In the genomic region with DNA sequence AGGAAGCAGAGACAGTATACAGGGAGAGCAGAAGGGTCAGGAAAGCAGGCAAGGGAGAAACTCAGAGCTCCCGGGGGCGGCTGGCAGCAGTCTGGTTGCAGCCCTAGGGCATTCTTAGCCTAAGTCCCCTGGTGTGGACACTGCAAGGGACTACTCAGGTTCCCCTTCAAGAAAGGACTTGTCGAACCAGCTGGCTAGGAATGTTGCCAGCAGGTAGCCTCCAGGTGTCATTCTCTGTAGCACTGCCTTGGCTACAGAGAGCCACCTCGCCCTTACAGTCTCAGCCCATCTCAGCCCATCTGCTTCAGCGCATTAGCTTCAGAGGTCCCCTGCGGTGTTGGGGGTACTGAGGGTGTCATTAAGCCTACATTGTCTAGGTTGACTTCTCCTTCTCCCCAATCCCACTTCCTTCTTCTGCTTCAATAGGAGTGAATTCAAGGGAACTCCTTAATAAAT, we compare ENCODE assay signal across 11 cellular contexts. TPM values are rescaled to one million over a fixed set of nuclear protein-coding genes. Genes with fewer than 3 reads are reported as not detected.
A peak's percentile ranks its signal among the peaks of the same experiment; 100 is the strongest.
DNase-seq lines count a peak whose midpoint lies in the region; ATAC-seq, FAIRE-seq and TF ChIP-seq lines count a peak whose summit lies in the region.
"Had no signal": no experiment of that assay in that cellular context is flagged by ENCODE, and none has a peak within 500 bp of the region (broad histone marks: within the 10 kb centered on the region; RNA-seq: fewer than 3 reads in every experiment).

No MANE protein-coding gene starts in this region.

- no peak overlapping the region for H3K4me3 Mint-ChIP-seq in Caco-2 (ENCODE audit: unreplicated experiment)
- H3K4me3 Mint-ChIP-seq in activated CD4-positive, alpha-beta memory T cell treated with anti-CD3 and anti-CD28 coated beads for 36 hours = peak overlapping the region; percentile 30

- H3K4me1 ChIP-seq in Caco-2 = no peaks in the 10 kb centered on the region
- peaks cover 38% of the 10 kb centered on the region for H3K4me1 ChIP-seq in lower lobe of right lung

- TF ChIP-seq CTCF in Caco-2 (IDR thresholded peaks at IDR 0.05; ENCODE audit: insufficient read depth in 1 of 2, low read depth in 1 of 2, low read length in 1 of 2, severe bottlenecking in 1 of 2, unreplicated experiment in 1 of 2) = no peak
- no peak for TF ChIP-seq CTCF in lower lobe of right lung (IDR thresholded peaks at IDR 0.05)

- POLR2A ChIA-PET in Caco-2 (lab: Charles Lee) = no interaction called here
- POLR2A ChIA-PET in activated CD4-positive, alpha-beta memory T cell treated with anti-CD3 and anti-CD28 coated beads for 36 hours (lab: Charles Lee) = interaction anchor here (0.8 to 3.3 kb wide), 3 partner anchors 12 to 26 kb away, joined by 3 to 14 read pairs (median 4); partner anchors contain the start of gene TMSB10

- no peaks in the 10 kb centered on the region for H3K4me1 Mint-ChIP-seq in Caco-2 (ENCODE audit: low read depth, unreplicated experiment)
- H3K4me1 Mint-ChIP-seq in activated CD4-positive, alpha-beta memory T cell treated with anti-CD3 and anti-CD28 coated beads for 36 hours (ENCODE audit: low read depth) = peaks cover 58% of the 10 kb centered on the region

- CTCF ChIA-PET in Caco-2 (lab: Charles Lee) = no interaction called here
- CTCF ChIA-PET in activated CD4-positive, alpha-beta memory T cell treated with anti-CD3 and anti-CD28 coated beads for 36 hours (lab: Charles Lee) = interaction anchor here (1.1 to 3.9 kb wide), 5 partner anchors 12 to 31 kb away, joined by 3 to 37 read pairs (median 4); partner anchors contain the start of gene TRABD2A

- intact Hi-C loops in Caco-2 (cut with micrococcal nuclease; ENCODE audit: unreplicated experiment) = no loop called here
- intact Hi-C loops in activated CD4-positive, alpha-beta memory T cell treated with anti-CD3 and anti-CD28 coated beads for 36 hours (cut with micrococcal nuclease) = loop anchor here (1.0 kb wide), 1 partner anchor 31 kb away; no protein-coding TSS in a partner anchor
- intact Hi-C loops in lower lobe of right lung (cut with DNase I) = no loop called here

- H3K36me3 Mint-ChIP-seq in Caco-2 (ENCODE audit: insufficient read depth, unreplicated experiment) = no peaks in the 10 kb centered on the region
- no peaks in the 10 kb centered on the region for H3K36me3 Mint-ChIP-seq in activated CD4-positive, alpha-beta memory T cell treated with anti-CD3 and anti-CD28 coated beads for 36 hours

- no peaks in the 10 kb centered on the region for H3K27me3 Mint-ChIP-seq in Caco-2 (ENCODE audit: insufficient read depth, unreplicated experiment)
- H3K27me3 Mint-ChIP-seq in activated CD4-positive, alpha-beta memory T cell treated with anti-CD3 and anti-CD28 coated beads for 36 hours = no peaks in the 10 kb centered on the region

- BruUV-seq in Caco-2 (replicated peaks; lab: Mats Ljungman, UMichigan) = no TSS peak

- peak; percentile 35 to 76 for DNase-seq in Caco-2
- no peak for DNase-seq in HTR-8/SVneo (ENCODE audit: insufficient read length, low spot score)
- DNase-seq in activated CD4-positive, alpha-beta memory T cell treated with anti-CD3 and anti-CD28 coated beads for 36 hours = no peak
- no peak for DNase-seq in lower lobe of right lung
- no peak for DNase-seq in activated effector memory CD4-positive, alpha-beta T cell treated with anti-CD3 and anti-CD28 coated beads, Interleukin-2, amount 50 U/mL, for 16 hours
- DNase-seq in stimulated activated CD4-positive, alpha-beta T cell treated with anti-CD3 and anti-CD28 coated beads, Interleukin-1b, Interleukin-23, amount 100 ng/mL, for 48 hours = no peak
- DNase-seq: activated CD4-positive, alpha-beta T cell treated with anti-CD3 and anti-CD28 coated beads, Interleukin-2, amount 50 U/mL, for 1 hour; effector CD8-positive, alpha-beta T cell; stimulated activated CD4-positive, alpha-beta T cell treated with anti-CD3 and anti-CD28 coated beads, Interleukin-2, amount 100 ng/mL, for 48 hours had no signal

- no peak overlapping the region for H3K4me3 ChIP-seq in Caco-2 (ENCODE audit: low read depth, low read length)
- no peak overlapping the region for H3K4me3 ChIP-seq in lower lobe of right lung

- H3K27me3 ChIP-seq in Caco-2 (replicated peaks; ENCODE audit: control insufficient read depth, insufficient read depth, low read length) (no peaks in the 10 kb centered on the region), lower lobe of right lung (ENCODE audit: low read depth) (no peaks in the 10 kb centered on the region)

- H3K36me3 ChIP-seq in Caco-2 (ENCODE audit: control insufficient read depth, insufficient read depth, low read length) (no peaks in the 10 kb centered on the region), lower lobe of right lung (no peaks in the 10 kb centered on the region)

- no peak overlapping the region for H3K27ac Mint-ChIP-seq in Caco-2 (ENCODE audit: unreplicated experiment)
- H3K27ac Mint-ChIP-seq in activated CD4-positive, alpha-beta memory T cell treated with anti-CD3 and anti-CD28 coated beads for 36 hours = peak overlapping the region; percentile 85

- H3K9me3 ChIP-seq in Caco-2 (no peaks in the 10 kb centered on the region), lower lobe of right lung (no peaks in the 10 kb centered on the region)

- peak; percentile 58 for FAIRE-seq in HTR-8/SVneo (lab: Jason Lieb, UNC)

- ATAC-seq in lower lobe of right lung (peak in 1 of 2 donors; percentile 16), GM18517 (IDR thresholded peaks at IDR 0.05; ENCODE audit: unreplicated experiment) (no peak), HG03354 (IDR thresholded peaks at IDR 0.05; ENCODE audit: poor library complexity, severe bottlenecking, unreplicated experiment) (no peak)

- peak overlapping the region; percentile 57 for H3K27ac ChIP-seq in lower lobe of right lung

- no peaks in the 10 kb centered on the region for H3K9me3 Mint-ChIP-seq in Caco-2 (ENCODE audit: unreplicated experiment)
- H3K9me3 Mint-ChIP-seq in activated CD4-positive, alpha-beta memory T cell treated with anti-CD3 and anti-CD28 coated beads for 36 hours = no peaks in the 10 kb centered on the region

RNA-seq across cellular contexts. Expression of gene TMSB10, which starts 11.3 kb away (rescaled TPM):
- 1,258 and 1,458 TPM in 2 replicates for total RNA-seq in Caco-2 (2022)
- 1,000 to 10,000 TPM; 2,535 to 2,567 TPM for total RNA-seq in activated CD4-positive, alpha-beta memory T cell treated with anti-CD3 and anti-CD28 coated beads for 36 hours
- total RNA-seq in lower lobe of right lung = 1,739 TPM

RNA-seq across cellular contexts. Expression of gene TRABD2A, which starts 13.3 kb away (rescaled TPM):
- total RNA-seq in Caco-2 (2022) = 1.3 and 1.4 TPM in 2 replicates
- 10 to 100 TPM; 29.6 to 30.1 TPM for total RNA-seq in activated CD4-positive, alpha-beta memory T cell treated with anti-CD3 and anti-CD28 coated beads for 36 hours
- total RNA-seq in lower lobe of right lung = 5.4 TPM

Comparison
In these comparisons a context has a peak if more than half of its experiments do, and no peak if none do; other contexts are left out.
1. DNase-seq: peak in Caco-2 (2 of 2); none in HTR-8/SVneo (single experiment), activated CD4-positive, alpha-beta memory T cell treated with anti-CD3 and anti-CD28 coated beads for 36 hours (single experiment), lower lobe of right lung (single experiment), activated effector memory CD4-positive, alpha-beta T cell treated with anti-CD3 and anti-CD28 coated beads, Interleukin-2, amount 50 U/mL, for 16 hours (single experiment) and stimulated activated CD4-positive, alpha-beta T cell treated with anti-CD3 and anti-CD28 coated beads, Interleukin-1b, Interleukin-23, amount 100 ng/mL, for 48 hours (single experiment).